22 cellular contexts compared by ENCODE assay signal in the genomic region with DNA sequence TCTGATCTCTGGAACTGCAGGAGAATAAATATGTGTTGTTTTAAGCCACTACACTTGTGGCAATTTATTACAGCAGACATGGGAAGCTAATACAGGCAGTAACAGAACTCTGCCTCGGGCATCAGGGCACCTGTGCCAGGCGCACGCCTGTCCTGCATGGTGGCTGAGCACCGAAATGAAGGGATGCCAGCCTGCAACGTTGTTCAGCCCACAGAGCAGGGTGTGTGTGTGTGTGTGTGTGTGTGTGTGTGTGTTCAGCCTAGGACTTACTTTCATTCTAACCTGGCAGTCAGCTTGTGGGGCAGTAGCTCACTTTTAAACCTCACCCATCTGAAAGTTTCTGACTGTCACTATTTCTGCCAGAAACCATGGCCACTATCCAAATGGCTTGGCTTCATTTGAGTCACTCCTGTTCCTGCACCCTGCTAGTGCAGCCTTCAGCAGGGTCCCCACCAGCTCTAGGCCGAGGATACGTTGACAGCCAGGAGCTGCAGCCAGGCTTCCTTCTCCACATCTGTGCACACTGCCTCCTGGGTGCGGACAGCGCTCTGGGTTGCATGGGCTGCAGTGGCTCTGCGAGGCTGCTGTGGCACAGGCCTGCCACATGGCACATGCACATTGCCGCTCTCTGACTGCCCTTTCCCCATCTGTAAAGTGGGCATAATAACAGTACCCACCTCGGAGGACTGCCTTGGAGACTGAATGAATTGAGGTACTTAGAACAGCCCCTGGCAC. TPM values are rescaled to one million over a fixed set of nuclear protein-coding genes. Genes with fewer than 3 reads are reported as not detected.
"Had no signal": no experiment of that assay in that cellular context is flagged by ENCODE, and none has a peak within 500 bp of the region (broad histone marks: within the 10 kb centered on the region; RNA-seq: fewer than 3 reads in every experiment).

No MANE protein-coding gene starts in this region.

- ATAC-seq: activated T-cell treated with anti-CD3 and anti-CD28 coated beads, Interleukin-2, amount 50 U/mL, for 72 hours; gastroesophageal sphincter had no signal

- DNase-seq: activated B cell treated with CpG ODN at 0.5 μM for 24 hours; activated CD4-positive, alpha-beta T cell treated with anti-CD3 and anti-CD28 coated beads, Interleukin-2, amount 10 ng/mL, durations not matched to agents 7 days and 5 days; activated CD8-positive, alpha-beta memory T cell treated with anti-CD3 and anti-CD28 coated beads, Interleukin-2, amount 50 U/mL, for 48 hours; activated T-cell treated with anti-CD3 and anti-CD28 coated beads, Interleukin-2, amount 50 U/mL, for 72 hours; stimulated activated CD4-positive, alpha-beta T cell treated with anti-CD3 and anti-CD28 coated beads, Interleukin-15, amount 100 ng/mL, for 24 hours; stimulated activated CD4-positive, alpha-beta T cell treated with anti-CD3 and anti-CD28 coated beads, Interleukin-4, amount 100 ng/mL, for 1 hour; stimulated activated naive B cell treated with anti-CD40 and anti-IgM and Interleukin-4, amounts not matched to agents 10 μg/mL and 1 μg/mL and 100 μg/mL, for 72 hours; SW 1271 had no signal

- H3K27me3 ChIP-seq: ascending aorta, breast epithelium, hepatocyte, ovary, tibial nerve had no signal

- H3K27ac ChIP-seq: ascending aorta, breast epithelium, gastroesophageal sphincter, hepatocyte, ovary, tibial nerve had no signal

- H3K4me3 ChIP-seq: ascending aorta, breast epithelium, gastroesophageal sphincter, hepatocyte, lung, ovary, tibial nerve had no signal

- H3K4me1 ChIP-seq: ascending aorta, breast epithelium, gastroesophageal sphincter had no signal

- H3K9me3 ChIP-seq: ascending aorta, breast epithelium, gastroesophageal sphincter, ovary, tibial nerve had no signal

- H3K36me3 ChIP-seq: ascending aorta, breast epithelium, gastroesophageal sphincter, ovary, tibial nerve had no signal

RNA-seq across cellular contexts. Expression of gene UROC1, which starts 4.5 kb away (rescaled TPM):
- total RNA-seq: activated B cell treated with CpG ODN at 0.5 μM for 24 hours; activated CD4-positive, alpha-beta T cell treated with anti-CD3 and anti-CD28 coated beads, Interleukin-2, amount 10 ng/mL, durations not matched to agents 7 days and 5 days; activated T-cell treated with anti-CD3 and anti-CD28 coated beads, Interleukin-2, amount 50 U/mL, for 72 hours; ascending aorta; breast epithelium; dermis microvascular lymphatic vessel endothelial cell; epithelial cell of proximal tubule; gastroesophageal sphincter; neural crest cell; skeletal muscle tissue; subcutaneous adipose tissue; T-helper 2 cell treated with Interferon-gamma antibody and Interleukin-4, amounts not matched to agents 100 ng/mL and 5 ng/mL, for 36 hours; tibial nerve had no signal
- polyA plus RNA-seq: keratinocyte had no signal

RNA-seq across cellular contexts. Expression of gene CHST13, which starts 10.9 kb away (rescaled TPM):
- total RNA-seq: activated B cell treated with CpG ODN at 0.5 μM for 24 hours; activated CD4-positive, alpha-beta T cell treated with anti-CD3 and anti-CD28 coated beads, Interleukin-2, amount 10 ng/mL, durations not matched to agents 7 days and 5 days; activated T-cell treated with anti-CD3 and anti-CD28 coated beads, Interleukin-2, amount 50 U/mL, for 72 hours; ascending aorta; dermis microvascular lymphatic vessel endothelial cell; skeletal muscle tissue; T-helper 2 cell treated with Interferon-gamma antibody and Interleukin-4, amounts not matched to agents 100 ng/mL and 5 ng/mL, for 36 hours had no signal
- polyA plus RNA-seq: keratinocyte had no signal

RNA-seq across cellular contexts. Expression of gene C3orf22, which starts 45.6 kb away (rescaled TPM):
- total RNA-seq: activated B cell treated with CpG ODN at 0.5 μM for 24 hours; activated CD4-positive, alpha-beta T cell treated with anti-CD3 and anti-CD28 coated beads, Interleukin-2, amount 10 ng/mL, durations not matched to agents 7 days and 5 days; activated T-cell treated with anti-CD3 and anti-CD28 coated beads, Interleukin-2, amount 50 U/mL, for 72 hours; ascending aorta; breast epithelium; dermis microvascular lymphatic vessel endothelial cell; epithelial cell of proximal tubule; gastroesophageal sphincter; hepatocyte; neural crest cell; subcutaneous adipose tissue; T-helper 2 cell treated with Interferon-gamma antibody and Interleukin-4, amounts not matched to agents 100 ng/mL and 5 ng/mL, for 36 hours; tibial nerve had no signal
- polyA plus RNA-seq: hepatocyte, keratinocyte, lung had no signal
